8 cellular contexts compared by ENCODE assay signal in the genomic region with DNA sequence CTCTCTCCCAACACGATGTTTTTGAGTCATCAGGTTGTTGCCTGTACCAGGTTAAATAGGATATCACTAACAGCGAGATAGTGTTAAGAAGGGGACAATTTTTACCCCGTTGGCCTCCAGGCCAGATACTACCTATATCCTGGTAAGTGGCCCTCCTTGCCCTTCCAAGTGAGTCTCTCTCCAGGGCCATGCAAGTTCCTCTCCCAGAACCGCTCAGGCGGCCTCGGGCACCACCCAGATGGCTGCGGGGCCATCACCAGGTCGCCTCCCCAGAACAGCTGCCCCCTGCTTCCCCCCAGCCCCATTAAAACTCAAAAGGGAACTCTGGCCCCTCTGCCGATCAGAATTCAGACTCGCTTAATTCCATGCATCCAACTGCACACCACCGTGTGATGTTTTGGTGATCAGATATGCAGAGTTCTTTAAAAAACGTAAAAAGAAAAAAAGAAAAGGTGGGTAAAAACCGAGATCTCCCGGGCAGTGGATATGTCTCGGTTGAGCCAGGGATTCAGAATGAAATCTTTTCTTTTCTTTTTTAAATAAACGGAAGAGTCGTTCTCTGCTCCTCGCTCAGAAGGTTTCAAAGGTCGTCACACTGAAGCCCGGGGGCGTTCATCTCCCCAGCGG. TPM values are rescaled to one million over a fixed set of nuclear protein-coding genes. Genes with fewer than 3 reads are reported as not detected.
DNase-seq lines count a peak whose midpoint lies in the region; ATAC-seq and TF ChIP-seq lines count a peak whose summit lies in the region.
"Had no signal": no experiment of that assay in that cellular context is flagged by ENCODE, and none has a peak within 500 bp of the region (broad histone marks: within the 10 kb centered on the region; RNA-seq: fewer than 3 reads in every experiment).

No MANE protein-coding gene starts in this region.

- peaks cover 42% of the 10 kb centered on the region for H3K79me1 ChIP-seq in trophoblast cell (ENCODE audit: low read length)

- peak overlapping the region; percentile 81 for H4K91ac ChIP-seq in trophoblast cell (ENCODE audit: low read depth, low read length)

- H3K9me3 ChIP-seq in KOPT-K1 (ENCODE audit: insufficient read depth, low read length, poor library complexity, severe bottlenecking) = peaks cover 28% of the 10 kb centered on the region
- no peaks in the 10 kb centered on the region for H3K9me3 ChIP-seq in esophagus muscularis mucosa
- no peaks in the 10 kb centered on the region for H3K9me3 ChIP-seq in trophoblast cell (ENCODE audit: insufficient read depth, low read depth, low read length)

- 31% methylated on average over 22 of the region's 22 CpGs for WGBS in esophagus muscularis mucosa
- no CpG with 5 or more reads among the region's 22 CpGs for WGBS in trophoblast cell (ENCODE audit: extremely low coverage, insufficient coverage, insufficient read length)

- H3K9ac ChIP-seq in trophoblast cell (ENCODE audit: low read length) = no peak overlapping the region

- peak overlapping the region; percentile 90 for H2AK5ac ChIP-seq in trophoblast cell (ENCODE audit: low read length)

- H3K14ac ChIP-seq in trophoblast cell (ENCODE audit: low read length) = peak overlapping the region; percentile 86

- H3K27me3 ChIP-seq in esophagus muscularis mucosa = peaks cover 0 to 60% (median 39%) of the 10 kb centered on the region in 4 donors
- no peaks in the 10 kb centered on the region for H3K27me3 ChIP-seq in trophoblast cell (ENCODE audit: insufficient read depth, low read length)

- H3K4me2 ChIP-seq in trophoblast cell (ENCODE audit: low read length) = peak overlapping the region; percentile 62

- peak overlapping the region; percentile 77 for H2BK5ac ChIP-seq in trophoblast cell (ENCODE audit: low read depth, low read length, poor library complexity)

- peak overlapping the region; percentile 46 for H2BK12ac ChIP-seq in trophoblast cell (ENCODE audit: low read length)

- peak overlapping the region; percentile 81 for H3K18ac ChIP-seq in trophoblast cell (ENCODE audit: low read length)

- H3K27ac ChIP-seq in KOPT-K1 (ENCODE audit: low read depth, low read length, poor library complexity, severe bottlenecking) (peak overlapping the region; percentile 68), esophagus muscularis mucosa (replicated peaks in 1 of 4) (no peak overlapping the region), trophoblast cell (ENCODE audit: low read depth, low read length) (peak overlapping the region; percentile 62)

- peaks cover 41% of the 10 kb centered on the region for H3K79me2 ChIP-seq in trophoblast cell (ENCODE audit: control insufficient read depth, insufficient read depth, low read length, poor library complexity)

- intact Hi-C loops in esophagus muscularis mucosa (cut with DNase I) = no loop called here

- peaks cover 19 to 30% (median 29%) of the 10 kb centered on the region in 4 donors for H3K4me1 ChIP-seq in esophagus muscularis mucosa
- H3K4me1 ChIP-seq in trophoblast cell (ENCODE audit: control insufficient read depth in 1 of 2, insufficient read depth in 2 of 2, low read length in 2 of 2) = peaks cover 4 to 5% of the 10 kb centered on the region in 2 experiments

- H3K4me3 ChIP-seq in esophagus muscularis mucosa (peak overlapping the region in 3 of 4 donors; percentile 47 to 55 (median 50)), trophoblast cell (ENCODE audit: low read depth, low read length) (peak overlapping the region; percentile 10)

- DNase-seq in GM10266 (ENCODE audit: extremely low spot score) = peak; percentile 30
- no peak for DNase-seq in esophagus muscularis mucosa (ENCODE audit: extremely low spot score)
- no peak for DNase-seq in trophoblast cell
- no peak for DNase-seq in NCI-H2196 treated with DMSO at 0.1 percent for 48 hours (lab: John Stamatoyannopoulos, UW; ENCODE audit: unreplicated experiment)
- DNase-seq: NCI-H2081 had no signal

- TF ChIP-seq POLR2A in esophagus muscularis mucosa (IDR thresholded peaks at IDR 0.05; ENCODE audit: low read depth) = no peak

- peak overlapping the region; percentile 94 for H3K4ac ChIP-seq in trophoblast cell (ENCODE audit: low read depth, low read length)

- TF ChIP-seq EP300 in esophagus muscularis mucosa (IDR thresholded peaks at IDR 0.05) = no peak

- peak overlapping the region; percentile 61 for H2AFZ ChIP-seq in trophoblast cell (ENCODE audit: insufficient read depth, low read length, poor library complexity)

- TF ChIP-seq CTCF in GM10266 (IDR thresholded peaks at IDR 0.05; ENCODE audit: control insufficient read depth, insufficient read depth, low read depth, missing control alignments) = no peak
- TF ChIP-seq CTCF in esophagus muscularis mucosa (IDR thresholded peaks at IDR 0.05) = no peak

- ATAC-seq in GM18870 (IDR thresholded peaks at IDR 0.05; ENCODE audit: unreplicated experiment) (no peak), HG02759 (IDR thresholded peaks at IDR 0.05; ENCODE audit: unreplicated experiment) (no peak)

- H3K36me3 ChIP-seq in KOPT-K1 (ENCODE audit: insufficient read depth, low read length) (no peaks in the 10 kb centered on the region), esophagus muscularis mucosa (no peaks in the 10 kb centered on the region), trophoblast cell (ENCODE audit: control insufficient read depth in 1 of 2, insufficient read depth in 2 of 2, low read length in 2 of 2) (peaks cover 4 to 13% of the 10 kb centered on the region in 2 experiments)

- no peak overlapping the region for H3K23ac ChIP-seq in trophoblast cell (ENCODE audit: low read length)

- H4K12ac ChIP-seq in trophoblast cell (ENCODE audit: low read depth, low read length) = peak overlapping the region; percentile 67

- peak overlapping the region; percentile 77 for H4K8ac ChIP-seq in trophoblast cell (ENCODE audit: low read depth, low read length)

- H2BK120ac ChIP-seq in trophoblast cell (ENCODE audit: insufficient read depth, low read length, poor library complexity) = peak overlapping the region; percentile 87

RNA-seq across cellular contexts. Expression of a gene that starts 1.9 kb away (rescaled TPM):
- not detected for total RNA-seq in esophagus muscularis mucosa
- polyA plus RNA-seq in trophoblast cell (2013) = 22.6 and 23.2 TPM in 2 replicates

Comparison
In these comparisons a context has a peak if more than half of its experiments do, and no peak if none do; other contexts are left out.
1. H3K27ac ChIP-seq: peak in KOPT-K1 (single experiment) and trophoblast cell (single experiment); none in esophagus muscularis mucosa (0 of 4).